17 cellular contexts compared by ENCODE assay signal in the genomic region with DNA sequence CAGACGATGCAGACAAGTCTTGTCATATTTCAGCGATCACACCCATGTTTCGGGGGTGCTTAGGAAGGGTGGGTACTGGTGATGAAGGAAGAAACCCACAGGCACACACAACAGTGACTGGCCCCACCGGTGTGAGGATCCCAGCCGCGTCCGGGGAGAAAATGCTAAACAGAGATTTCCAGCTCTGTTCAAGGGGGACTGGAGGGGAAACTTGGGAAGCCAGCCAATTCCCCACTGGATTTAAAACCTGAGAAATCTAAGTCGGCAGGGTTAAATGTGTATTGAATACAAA. TPM values are rescaled to one million over a fixed set of nuclear protein-coding genes. Genes with fewer than 3 reads are reported as not detected.
DNase-seq lines count a peak whose midpoint lies in the region; ATAC-seq, FAIRE-seq and TF ChIP-seq lines count a peak whose summit lies in the region.
"Had no signal": no experiment of that assay in that cellular context is flagged by ENCODE, and none has a peak within 500 bp of the region (broad histone marks: within the 10 kb centered on the region; RNA-seq: fewer than 3 reads in every experiment).

No MANE protein-coding gene starts in this region.

- CTCF ChIA-PET in K562 (lab: Yijun Ruan, JAX; ENCODE audit: low intra/inter-chr PET ratio): no interaction called here
- CTCF ChIA-PET in CD8-positive, alpha-beta memory T cell (lab: Charles Lee): interaction anchor here (1.1 kb wide), 1 partner anchor 19 kb away, joined by 3 read pairs; no protein-coding TSS in a partner anchor

- H3K27ac ChIP-seq in heart left ventricle: no peak overlapping the region
- H3K27ac ChIP-seq in K562 (ENCODE audit: extremely low read depth, low read depth, low read length): no peak overlapping the region
- H3K27ac ChIP-seq in CD8-positive, alpha-beta memory T cell (ENCODE audit: low read depth, low read length): no peak overlapping the region
- H3K27ac ChIP-seq: Peyer's patch, SK-N-MC had no signal

- in situ Hi-C loops in K562 (cut with MboI): loop anchor here (10.0 kb wide), 1 partner anchor 627 kb away; no protein-coding TSS in a partner anchor

- no peak overlapping the region for H3K4me3 Mint-ChIP-seq in T-helper 2 cell treated with Interferon-gamma antibody and Interleukin-4, amounts not matched to agents 5 μg/mL and 100 μg/mL, for 36 hours
- no peak overlapping the region for H3K4me3 Mint-ChIP-seq in CD8-positive, alpha-beta memory T cell

- H3K27me3 ChIP-seq in heart left ventricle (no peaks in the 10 kb centered on the region), K562 (ENCODE audit: control insufficient read depth in 2 of 2, insufficient read depth in 2 of 2, low read length in 2 of 2) (no peaks in the 10 kb centered on the region)
- no peaks in the 10 kb centered on the region for H3K27me3 ChIP-seq in CD8-positive, alpha-beta memory T cell (ENCODE audit: insufficient read depth, low read length, poor library complexity, severe bottlenecking)
- H3K27me3 ChIP-seq: MG63, Peyer's patch had no signal

- TF ChIP-seq CTCF in heart left ventricle (IDR thresholded peaks at IDR 0.05) (no peak), K562 (IDR thresholded peaks at IDR 0.05 in 2 of 3, conservative IDR thresholded peaks at IDR 0.05 in 1 of 3; ENCODE audit: insufficient read depth in 2 of 3, low read depth in 1 of 3, low read length in 3 of 3) (no peak), mucosa of descending colon (IDR thresholded peaks at IDR 0.05) (no peak)

- H4K20me1 ChIP-seq in K562 (replicated peaks; ENCODE audit: control insufficient read depth, insufficient read depth, low read length): no peaks in the 10 kb centered on the region

- H3K4me3 ChIP-seq in heart left ventricle: no peak overlapping the region
- no peak overlapping the region for H3K4me3 ChIP-seq in K562
- H3K4me3 ChIP-seq in mucosa of descending colon: no peak overlapping the region
- H3K4me3 ChIP-seq in CD8-positive, alpha-beta memory T cell (ENCODE audit: low read length): no peak overlapping the region
- H3K4me3 ChIP-seq: MG63, Peyer's patch, SK-N-MC had no signal

- intact Hi-C loops in left ventricle myocardium superior (cut with micrococcal nuclease): no loop called here
- intact Hi-C loops in heart left ventricle (cut with DNase I): loop anchor here in 2 of 10 donors (10.0 kb wide), 2 partner anchors 137 to 917 kb away; no protein-coding TSS in a partner anchor
- intact Hi-C loops in K562 (cut with micrococcal nuclease): no loop called here
- intact Hi-C loops in mucosa of descending colon (cut with DNase I, micrococcal nuclease): no loop called here

- no peaks in the 10 kb centered on the region for H3K4me1 Mint-ChIP-seq in T-helper 2 cell treated with Interferon-gamma antibody and Interleukin-4, amounts not matched to agents 5 μg/mL and 100 μg/mL, for 36 hours (ENCODE audit: low read depth)
- H3K4me1 Mint-ChIP-seq in CD8-positive, alpha-beta memory T cell: peaks cover 0 to 6% (median 4%) of the 10 kb centered on the region in 3 donors

- H3K9me3 Mint-ChIP-seq in T-helper 2 cell treated with Interferon-gamma antibody and Interleukin-4, amounts not matched to agents 5 μg/mL and 100 μg/mL, for 36 hours: no peaks in the 10 kb centered on the region
- no peaks in the 10 kb centered on the region for H3K9me3 Mint-ChIP-seq in CD8-positive, alpha-beta memory T cell

- whole genome bisulfite sequencing in heart left ventricle, 4 donors: 79 to 91% (median 83%) methylated on average over 8 of the region's 8 CpGs
- WGBS in K562 (ENCODE audit: insufficient coverage, low coverage, missing lambda C conversion rate): 70% methylated on average over 8 of the region's 8 CpGs

- H3K4me1 ChIP-seq in heart left ventricle (no peaks in the 10 kb centered on the region), K562 (replicated peaks in 1 of 2; ENCODE audit: control insufficient read depth in 2 of 2, insufficient read depth in 2 of 2, low read length in 2 of 2) (peaks cover 15 to 17% of the 10 kb centered on the region in 2 experiments), mucosa of descending colon (ENCODE audit: low read depth) (no peaks in the 10 kb centered on the region)
- no peaks in the 10 kb centered on the region for H3K4me1 ChIP-seq in CD8-positive, alpha-beta memory T cell (ENCODE audit: insufficient read depth, low read length)
- H3K4me1 ChIP-seq: Caco-2, Peyer's patch had no signal

- H3K36me3 ChIP-seq in heart left ventricle (peaks cover 0 to 6% (median 0%) of the 10 kb centered on the region in 9 donors), K562 (ENCODE audit: control insufficient read depth, insufficient read depth, low read length) (no peaks in the 10 kb centered on the region), mucosa of descending colon (ENCODE audit: low read depth) (no peaks in the 10 kb centered on the region)
- H3K36me3 ChIP-seq in CD8-positive, alpha-beta memory T cell (ENCODE audit: insufficient read depth, low read length): no peaks in the 10 kb centered on the region
- H3K36me3 ChIP-seq: MG63 had no signal

- H3K9ac ChIP-seq in K562 (ENCODE audit: insufficient read depth in 1 of 2, low read depth in 2 of 2, low read length in 2 of 2): no peak overlapping the region; a peak in 1 of 4 replicates

- peak overlapping the region; percentile 60; the same call in 1 of the 2 replicates for H3K4me2 ChIP-seq in K562 (ENCODE audit: insufficient read depth, low read length)

- no peaks in the 10 kb centered on the region for H3K79me2 ChIP-seq in K562 (ENCODE audit: control insufficient read depth, insufficient read depth, low read length)

- H3K9me1 ChIP-seq in K562 (ENCODE audit: control insufficient read depth, insufficient read depth, low read length): no peaks in the 10 kb centered on the region

- TF ChIP-seq RAD21 in K562 (CRISPR knock-in tag; conservative IDR thresholded peaks at IDR 0.05 in 1 of 2, IDR thresholded peaks at IDR 0.05 in 1 of 2): no peak

- TF ChIP-seq POLR2A in heart left ventricle (IDR thresholded peaks at IDR 0.05) (no peak), K562 (conservative IDR thresholded peaks at IDR 0.05) (no peak)

- H3K9me3 ChIP-seq in heart left ventricle: no peaks in the 10 kb centered on the region
- no peaks in the 10 kb centered on the region for H3K9me3 ChIP-seq in K562 (replicated peaks; ENCODE audit: control insufficient read depth, insufficient read depth, low read depth, low read length)
- H3K9me3 ChIP-seq in mucosa of descending colon: no peaks in the 10 kb centered on the region
- H3K9me3 ChIP-seq in CD8-positive, alpha-beta memory T cell (ENCODE audit: low read length): no peaks in the 10 kb centered on the region
- H3K9me3 ChIP-seq: Caco-2, MG63, Peyer's patch had no signal

- peak; percentile 10 for DNase-seq in left ventricle myocardium superior
- no peak for DNase-seq in heart left ventricle
- DNase-seq in K562 (ENCODE audit: extremely low read depth in 1 of 4, low spot score in 3 of 4): no peak
- DNase-seq in mucosa of descending colon: peak in 2 of 3 donors; percentile 2 to 3
- DNase-seq in iPS-NIHi7 (ENCODE audit: extremely low spot score): no peak
- no peak for DNase-seq in T-helper 2 cell treated with Interferon-gamma antibody and Interleukin-4, amounts not matched to agents 5 μg/mL and 100 μg/mL, for 36 hours (ENCODE audit: low spot score)
- no peak for DNase-seq in CD8-positive, alpha-beta memory T cell
- DNase-seq: AML-193, Caco-2, Karpas-422, MG63, NCI-H187, Peyer's patch had no signal

- ATAC-seq in left ventricle myocardium superior (no peak), heart left ventricle (no peak), K562 (no peak), mucosa of descending colon (no peak), GM18867 (IDR thresholded peaks at IDR 0.05; ENCODE audit: unreplicated experiment) (no peak)

- no peaks in the 10 kb centered on the region for H3K36me3 Mint-ChIP-seq in T-helper 2 cell treated with Interferon-gamma antibody and Interleukin-4, amounts not matched to agents 5 μg/mL and 100 μg/mL, for 36 hours (ENCODE audit: low read depth)
- H3K36me3 Mint-ChIP-seq in CD8-positive, alpha-beta memory T cell: no peaks in the 10 kb centered on the region

- no TSS peak for BruUV-seq in K562 (replicated peaks; lab: Mats Ljungman, UMichigan)

- POLR2A ChIA-PET in K562 (lab: Yijun Ruan, JAX): interaction anchor here (1.0 kb wide), 1 partner anchor 12 kb away, joined by 3 read pairs; no protein-coding TSS in a partner anchor
- POLR2A ChIA-PET in CD8-positive, alpha-beta memory T cell (lab: Charles Lee): interaction anchor here (0.5 kb wide), 1 partner anchor 356 kb away, joined by 8 read pairs; no protein-coding TSS in a partner anchor

- peak overlapping the region; percentile 66; the same call in 1 of the 2 replicates for H2AFZ ChIP-seq in K562 (ENCODE audit: low read depth, low read length)

- H3K27ac Mint-ChIP-seq in T-helper 2 cell treated with Interferon-gamma antibody and Interleukin-4, amounts not matched to agents 5 μg/mL and 100 μg/mL, for 36 hours: no peak overlapping the region
- no peak overlapping the region for H3K27ac Mint-ChIP-seq in CD8-positive, alpha-beta memory T cell

- no peak for TF ChIP-seq EP300 in K562 (IDR thresholded peaks at IDR 0.05; ENCODE audit: low read length)

- H3K27me3 Mint-ChIP-seq in T-helper 2 cell treated with Interferon-gamma antibody and Interleukin-4, amounts not matched to agents 5 μg/mL and 100 μg/mL, for 36 hours (ENCODE audit: low read depth): no peaks in the 10 kb centered on the region
- H3K27me3 Mint-ChIP-seq in CD8-positive, alpha-beta memory T cell: peaks cover 0 to 2% of the 10 kb centered on the region in 2 donors

- no peak for FAIRE-seq in K562 (lab: Jason Lieb, UNC)
- FAIRE-seq: GM12892, H54 had no signal

RNA-seq across cellular contexts. Expression of a gene that starts 51.5 kb away (rescaled TPM):
- total RNA-seq in left ventricle myocardium superior (0.79 TPM), heart left ventricle (10 to 100 TPM in 1 of 9 donors, under 1 TPM in 2, not detected in 6; 0.05 to 10.1 (median 0.10) TPM), K562 (2014; rRNA removed) (0.53 and 0.64 TPM in 2 replicates), K562 (2014; rRNA removed; fragmentation: Illumina TruSeq; extraction: Trizol) (0.13 and 0.18 TPM in 2 replicates), K562 (2015; rRNA removed; fragmentation: Illumina TruSeq; extraction: Trizol) (0.25 and 0.38 TPM in 2 replicates), K562 (2021) (1.2 and 1.3 TPM in 2 replicates), mucosa of descending colon (1 to 10 TPM in 2 of 3 donors, under 1 TPM in 1; 0.47 to 3.7 (median 1.1) TPM)
- polyA plus RNA-seq in heart left ventricle (not detected), K562 (2011; rRNA removed) (0.18 and 0.28 TPM in 2 replicates), K562 (2014; fragmentation: Illumina TruSeq; extraction: Trizol) (0.13 and 0.29 TPM in 2 replicates), K562 (2014; fragmentation: Nextera tagmentation; extraction: Ambion mirVana) (not detected), K562 (2014; rRNA removed) (0.43 and 0.44 TPM in 2 replicates)
- total RNA-seq in K562 (2011; cell fraction: chromatin; rRNA removed; ENCODE audit: low replicate concordance): 0.67 and 3.0 TPM in 2 replicates
- total RNA-seq in K562 (2011; cell fraction: nucleolus; rRNA removed): 2.5 and 3.2 TPM in 2 replicates
- total RNA-seq in K562 (2011; cell fraction: nucleoplasm; rRNA removed): 0.76 and 0.88 TPM in 2 replicates
- 0.19 and 0.67 TPM in 2 replicates for polyA plus RNA-seq in K562 (2011; cell fraction: cytosol; rRNA removed)
- 1.3 and 2.9 TPM in 2 replicates for polyA plus RNA-seq in K562 (2011; cell fraction: nucleus; rRNA removed)
- 0.25 and 0.68 TPM in 2 replicates for polyA plus RNA-seq in K562 (2012)
- polyA minus RNA-seq in K562 (2011; rRNA and poly(A)+ RNA removed): 0.24 and 0.91 TPM in 2 replicates
- 1.3 and 2.3 TPM in 2 replicates for polyA minus RNA-seq in K562 (2011; cell fraction: cytosol; rRNA and poly(A)+ RNA removed)
- polyA minus RNA-seq in K562 (2011; cell fraction: nucleus; rRNA and poly(A)+ RNA removed): 1.1 and 1.2 TPM in 2 replicates
- not detected for total RNA-seq in CD8-positive, alpha-beta memory T cell
- polyA plus RNA-seq in CD8-positive, alpha-beta memory T cell: 0.05 TPM

Comparison
In these comparisons a context has a peak if more than half of its experiments do, and no peak if none do; other contexts are left out.
1. DNase-seq: peak in left ventricle myocardium superior (single experiment) and mucosa of descending colon (2 of 3); none in heart left ventricle (0 of 5), K562 (0 of 4), iPS-NIHi7 (single experiment), T-helper 2 cell treated with Interferon-gamma antibody and Interleukin-4, amounts not matched to agents 5 μg/mL and 100 μg/mL, for 36 hours (single experiment) and CD8-positive, alpha-beta memory T cell (0 of 5).